In the genomic region with DNA sequence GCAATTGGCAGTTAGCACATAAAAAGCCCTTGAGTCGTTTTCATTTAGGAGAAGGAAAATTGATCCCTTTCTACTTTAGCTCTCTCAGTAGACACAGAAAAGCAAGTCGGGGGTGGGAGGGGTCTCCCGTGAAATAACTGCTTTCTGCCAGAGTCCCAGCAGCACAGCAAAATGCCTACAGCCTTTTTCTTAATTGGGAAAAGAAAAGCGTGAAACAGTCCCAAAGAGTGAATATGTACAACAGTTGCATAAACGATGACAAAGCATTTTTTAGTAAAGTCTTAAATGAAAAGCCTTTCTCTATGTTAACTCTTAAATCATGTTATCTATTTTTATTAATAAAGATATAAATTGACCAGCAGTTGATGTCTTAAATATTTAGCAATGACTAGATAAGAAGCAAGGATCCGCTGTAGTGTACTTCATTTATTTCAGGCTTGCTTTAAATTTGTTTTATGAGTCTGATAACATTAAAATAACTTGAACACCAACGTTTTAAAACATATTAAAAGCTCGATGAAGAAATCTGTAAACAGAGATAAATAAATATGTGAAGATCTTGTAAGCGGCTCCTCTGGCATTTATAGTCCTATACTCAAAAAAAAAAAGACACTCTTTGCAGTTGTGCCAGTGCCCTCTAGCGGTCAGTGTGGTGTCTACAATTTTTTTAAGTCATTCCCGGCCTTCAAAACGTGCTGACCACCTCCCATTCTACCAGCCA, we compare ENCODE assay signal across 7 cellular contexts. TPM values are rescaled to one million over a fixed set of nuclear protein-coding genes. Genes with fewer than 3 reads are reported as not detected.
DNase-seq lines count a peak whose midpoint lies in the region; ATAC-seq and TF ChIP-seq lines count a peak whose summit lies in the region.

No MANE protein-coding gene starts in this region.

- H3K9me3 Mint-ChIP-seq in activated CD8-positive, alpha-beta memory T cell treated with anti-CD3 and anti-CD28 coated beads, Interleukin-2, amount 10 ng/mL, durations not matched to agents 7 days and 5 days (ENCODE audit: low read depth): no peaks in the 10 kb centered on the region
- H3K9me3 Mint-ChIP-seq in natural killer cell treated with Interleukin-12 subunit alpha and Interleukin-12 subunit beta and Interleukin-15 and Interleukin-18, amount 100 ng/mL, for 72 hours: no peaks in the 10 kb centered on the region

- no peak overlapping the region for H3K4me3 Mint-ChIP-seq in activated CD8-positive, alpha-beta memory T cell treated with anti-CD3 and anti-CD28 coated beads, Interleukin-2, amount 10 ng/mL, durations not matched to agents 7 days and 5 days
- no peak overlapping the region for H3K4me3 Mint-ChIP-seq in natural killer cell treated with Interleukin-12 subunit alpha and Interleukin-12 subunit beta and Interleukin-15 and Interleukin-18, amount 100 ng/mL, for 72 hours

- no peak overlapping the region for H3K27ac Mint-ChIP-seq in activated CD8-positive, alpha-beta memory T cell treated with anti-CD3 and anti-CD28 coated beads, Interleukin-2, amount 10 ng/mL, durations not matched to agents 7 days and 5 days
- no peak overlapping the region for H3K27ac Mint-ChIP-seq in natural killer cell treated with Interleukin-12 subunit alpha and Interleukin-12 subunit beta and Interleukin-15 and Interleukin-18, amount 100 ng/mL, for 72 hours

- no peaks in the 10 kb centered on the region for H3K36me3 Mint-ChIP-seq in activated CD8-positive, alpha-beta memory T cell treated with anti-CD3 and anti-CD28 coated beads, Interleukin-2, amount 10 ng/mL, durations not matched to agents 7 days and 5 days
- H3K36me3 Mint-ChIP-seq in natural killer cell treated with Interleukin-12 subunit alpha and Interleukin-12 subunit beta and Interleukin-15 and Interleukin-18, amount 100 ng/mL, for 72 hours: no peaks in the 10 kb centered on the region

- peak; percentile 66 for ATAC-seq in HG03469 (IDR thresholded peaks at IDR 0.05; ENCODE audit: unreplicated experiment)
- peak; percentile 61 for ATAC-seq in activated CD8-positive, alpha-beta memory T cell treated with anti-CD3 and anti-CD28 coated beads, Interleukin-2, amount 10 ng/mL, durations not matched to agents 7 days and 5 days
- peak; percentile 68 for ATAC-seq in esophagus mucosa
- ATAC-seq in natural killer cell treated with Interleukin-12 subunit alpha and Interleukin-12 subunit beta and Interleukin-15 and Interleukin-18, amount 100 ng/mL, for 72 hours: no peak

- DNase-seq in NCI-H82 (lab: John Stamatoyannopoulos, UW) (peak; percentile 83), stromal cell of bone marrow (ENCODE audit: low read depth) (peak; percentile 59)
- DNase-seq in activated CD8-positive, alpha-beta memory T cell treated with anti-CD3 and anti-CD28 coated beads, Interleukin-2, amount 10 ng/mL, durations not matched to agents 7 days and 5 days: peak; percentile 59
- DNase-seq in natural killer cell treated with Interleukin-12 subunit alpha and Interleukin-12 subunit beta and Interleukin-15 and Interleukin-18, amount 100 ng/mL, for 72 hours (ENCODE audit: low spot score): peak; percentile 68

- no peaks in the 10 kb centered on the region for H3K4me1 Mint-ChIP-seq in activated CD8-positive, alpha-beta memory T cell treated with anti-CD3 and anti-CD28 coated beads, Interleukin-2, amount 10 ng/mL, durations not matched to agents 7 days and 5 days
- H3K4me1 Mint-ChIP-seq in natural killer cell treated with Interleukin-12 subunit alpha and Interleukin-12 subunit beta and Interleukin-15 and Interleukin-18, amount 100 ng/mL, for 72 hours (ENCODE audit: low read depth in 2 of 2): no peaks in the 10 kb centered on the region

- CTCF ChIA-PET in activated CD8-positive, alpha-beta memory T cell treated with anti-CD3 and anti-CD28 coated beads, Interleukin-2, amount 10 ng/mL, durations not matched to agents 7 days and 5 days (lab: Charles Lee): interaction anchor here (0.7 to 1.6 kb wide), 9 partner anchors 9 to 1090 kb away, joined by 3 to 8 read pairs (median 3); no protein-coding TSS in a partner anchor

- TF ChIP-seq CTCF in GM12872 (IDR thresholded peaks at IDR 0.05; ENCODE audit: insufficient read depth, low read depth, low read length): peak; percentile 77

- H3K27me3 Mint-ChIP-seq in activated CD8-positive, alpha-beta memory T cell treated with anti-CD3 and anti-CD28 coated beads, Interleukin-2, amount 10 ng/mL, durations not matched to agents 7 days and 5 days: no peaks in the 10 kb centered on the region
- H3K27me3 Mint-ChIP-seq in natural killer cell treated with Interleukin-12 subunit alpha and Interleukin-12 subunit beta and Interleukin-15 and Interleukin-18, amount 100 ng/mL, for 72 hours: peaks cover 0 to 3% of the 10 kb centered on the region in 2 donors

RNA-seq across cellular contexts. Expression of gene ATIC, which starts 42.3 kb away (rescaled TPM):
- total RNA-seq in activated CD8-positive, alpha-beta memory T cell treated with anti-CD3 and anti-CD28 coated beads, Interleukin-2, amount 10 ng/mL, durations not matched to agents 7 days and 5 days: 100 to 1,000 TPM; 166 to 224 TPM
- total RNA-seq in esophagus mucosa: 67.1 TPM
- 100 to 1,000 TPM; 112 to 199 TPM for total RNA-seq in natural killer cell treated with Interleukin-12 subunit alpha and Interleukin-12 subunit beta and Interleukin-15 and Interleukin-18, amount 100 ng/mL, for 72 hours

Comparison
In these comparisons a context has a peak if more than half of its experiments do, and no peak if none do; other contexts are left out.
1. ATAC-seq: peak in HG03469 (single experiment), activated CD8-positive, alpha-beta memory T cell treated with anti-CD3 and anti-CD28 coated beads, Interleukin-2, amount 10 ng/mL, durations not matched to agents 7 days and 5 days (single experiment) and esophagus mucosa (single experiment); none in natural killer cell treated with Interleukin-12 subunit alpha and Interleukin-12 subunit beta and Interleukin-15 and Interleukin-18, amount 100 ng/mL, for 72 hours (0 of 2).
2. Peak in every context shown above with its lines, with median percentiles within 50 percentile points of each other: DNase-seq.